ENCODE assay signal across 6 cellular contexts in the genomic region with DNA sequence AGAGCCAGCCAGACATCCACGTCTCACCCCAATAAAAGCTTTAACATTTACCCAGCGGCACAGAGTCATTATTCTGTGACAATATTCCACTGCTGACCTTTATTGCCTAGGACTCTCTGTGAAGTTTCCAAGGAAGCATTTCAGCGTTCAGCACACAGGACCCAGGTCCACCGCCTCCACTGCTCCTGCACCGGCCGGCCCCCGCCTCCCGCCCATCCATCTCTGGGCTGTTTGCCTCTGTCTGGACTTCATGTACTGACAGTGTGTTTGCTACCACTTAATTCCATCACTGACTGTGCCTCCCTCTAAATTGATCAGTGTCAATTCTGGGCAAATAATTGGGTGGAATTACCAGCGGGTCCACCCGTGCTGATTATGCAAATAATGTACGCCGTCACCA.
"Had no signal": no experiment of that assay in that cellular context is flagged by ENCODE, and none has a peak within 500 bp of the region (broad histone marks: within the 10 kb centered on the region; RNA-seq: fewer than 3 reads in every experiment).

No MANE protein-coding gene starts in this region.

- H3K4me3 Mint-ChIP-seq: IgD-negative memory B cell had no signal

- H3K36me3 Mint-ChIP-seq: IgD-negative memory B cell had no signal

- H3K27ac ChIP-seq: HL-60 had no signal

- H3K4me1 Mint-ChIP-seq: IgD-negative memory B cell had no signal

- H3K27ac Mint-ChIP-seq: IgD-negative memory B cell had no signal

- DNase-seq: IMR-90 had no signal

- H3K9me3 Mint-ChIP-seq: IgD-negative memory B cell had no signal

- FAIRE-seq: HepG2, HTR-8/SVneo, K562 had no signal

- H3K4me3 ChIP-seq: K562 had no signal
